Comparison of ENCODE assay signal across 14 cellular contexts in genomic region chr16:85520853-85521736, GRCh38.
DNase-seq lines count a peak whose midpoint lies in the region; ATAC-seq and TF ChIP-seq lines count a peak whose summit lies in the region.
"Had no signal": no experiment of that assay in that cellular context is flagged by ENCODE, and none has a peak within 500 bp of the region (broad histone marks: within the 10 kb centered on the region; RNA-seq: fewer than 3 reads in every experiment).

No MANE protein-coding gene starts in this region.

- 19 to 37% methylated on average over 16 to 24 of the region's 24 CpGs for WGBS in body of pancreas, 2 donors
- 40% methylated on average over 4 of the region's 24 CpGs for WGBS in right lobe of liver (ENCODE audit: insufficient coverage, low coverage, low lambda C conversion rate, missing lambda C conversion rate)
- 72 to 82% methylated on average over 24 of the region's 24 CpGs for WGBS in upper lobe of left lung, 2 donors

- ATAC-seq in body of pancreas: peak; percentile 90
- ATAC-seq in right lobe of liver: peak in 3 of 4 donors; percentile 1 to 3 (median 2)
- peak; percentile 50 to 69 for ATAC-seq in upper lobe of left lung (ENCODE audit: low FRiP score in 2 of 2)
- no peak for ATAC-seq in GM21360 (IDR thresholded peaks at IDR 0.05; ENCODE audit: unreplicated experiment)
- ATAC-seq: A549, left cardiac atrium had no signal

- intact Hi-C loops in body of pancreas (cut with DNase I) (no loop called here), right lobe of liver (cut with DNase I) (no loop called here)

- TF ChIP-seq EP300 in upper lobe of left lung (IDR thresholded peaks at IDR 0.05): peak in 1 of 4 donors; percentile 74

- peak; percentile 34 for DNase-seq in NCI-H748 (lab: John Stamatoyannopoulos, UW; ENCODE audit: unreplicated experiment)
- no peak for DNase-seq in NCI-H748 treated with DMSO at 0.1 percent for 48 hours (lab: John Stamatoyannopoulos, UW)
- DNase-seq in body of pancreas: peak; percentile 94 to 98 (median 96)
- peak; percentile 61 to 85 (median 74) for DNase-seq in right lobe of liver
- DNase-seq in upper lobe of left lung: peak in 1 of 2 donors; percentile 93
- no peak for DNase-seq in activated effector memory CD4-positive, alpha-beta T cell treated with anti-CD3 and anti-CD28 coated beads, Interleukin-2, amount 50 U/mL, for 16 hours
- no peak for DNase-seq in SKM-1 treated with dmso at 0.1 percent for 144 hours (lab: John Stamatoyannopoulos, UW; ENCODE audit: unreplicated experiment)
- DNase-seq: activated CD4-positive, alpha-beta T cell treated with anti-CD3 and anti-CD28 coated beads, Interleukin-2, amount 50 U/mL, for 1 hour; left cardiac atrium; spleen; T-helper 2 cell had no signal

- peaks cover 68% of the 10 kb centered on the region for H3K4me1 ChIP-seq in body of pancreas
- peaks cover 1 to 50% (median 27%) of the 10 kb centered on the region in 4 donors for H3K4me1 ChIP-seq in right lobe of liver
- peaks cover 43 to 54% (median 50%) of the 10 kb centered on the region in 4 donors for H3K4me1 ChIP-seq in upper lobe of left lung

- H3K27ac ChIP-seq in body of pancreas (peak overlapping the region; percentile 67 to 81 (median 74)), right lobe of liver (peak overlapping the region in 2 of 3 donors; percentile 12 to 44), upper lobe of left lung (peak overlapping the region in 3 of 4 donors; percentile 2 to 61 (median 59))
- H3K27ac ChIP-seq: spleen, tibial nerve had no signal

- TF ChIP-seq CTCF in body of pancreas (IDR thresholded peaks at IDR 0.05): peak in 3 of 7 experiments; percentile 19 to 39 (median 32)
- no peak for TF ChIP-seq CTCF in right lobe of liver (IDR thresholded peaks at IDR 0.05)
- TF ChIP-seq CTCF in upper lobe of left lung (IDR thresholded peaks at IDR 0.05): peak in 2 of 6 experiments; percentile 11 to 21

- H3K36me3 ChIP-seq in body of pancreas (replicated peaks in 1 of 2; ENCODE audit: insufficient read depth in 1 of 2, low read depth in 2 of 2) (no peaks in the 10 kb centered on the region), right lobe of liver (no peaks in the 10 kb centered on the region), upper lobe of left lung (no peaks in the 10 kb centered on the region)
- H3K36me3 ChIP-seq: spleen, tibial nerve had no signal

- H3K4me3 ChIP-seq in body of pancreas: no peak overlapping the region
- H3K4me3 ChIP-seq in right lobe of liver: no peak overlapping the region
- no peak overlapping the region for H3K4me3 ChIP-seq in upper lobe of left lung
- H3K4me3 ChIP-seq: A549, spleen, tibial nerve had no signal

- TF ChIP-seq POLR2A in body of pancreas (IDR thresholded peaks at IDR 0.05) (no peak), right lobe of liver (IDR thresholded peaks at IDR 0.05) (no peak), upper lobe of left lung (IDR thresholded peaks at IDR 0.05) (no peak)

- no peaks in the 10 kb centered on the region for H3K27me3 ChIP-seq in body of pancreas
- H3K27me3 ChIP-seq in right lobe of liver: no peaks in the 10 kb centered on the region
- no peaks in the 10 kb centered on the region for H3K27me3 ChIP-seq in upper lobe of left lung
- H3K27me3 ChIP-seq: tibial nerve had no signal

- no peaks in the 10 kb centered on the region for H3K9me3 ChIP-seq in body of pancreas
- H3K9me3 ChIP-seq in right lobe of liver: no peaks in the 10 kb centered on the region
- no peaks in the 10 kb centered on the region for H3K9me3 ChIP-seq in upper lobe of left lung
- H3K9me3 ChIP-seq: A549, spleen, tibial nerve had no signal

Comparison
In these comparisons a context has a peak if more than half of its experiments do, and no peak if none do; other contexts are left out.
1. DNase-seq: peak in NCI-H748 (single experiment), body of pancreas (4 of 4) and right lobe of liver (3 of 3); none in NCI-H748 treated with DMSO at 0.1 percent for 48 hours (single experiment), activated effector memory CD4-positive, alpha-beta T cell treated with anti-CD3 and anti-CD28 coated beads, Interleukin-2, amount 50 U/mL, for 16 hours (single experiment) and SKM-1 treated with dmso at 0.1 percent for 144 hours (single experiment).
2. Peak in every context shown above with its lines, with median percentiles within 50 percentile points of each other: H3K27ac ChIP-seq.